12 cellular contexts compared by ENCODE assay signal in genomic region chr10:124738441-124738840, GRCh38. TPM values are rescaled to one million over a fixed set of nuclear protein-coding genes. Genes with fewer than 3 reads are reported as not detected.
DNase-seq lines count a peak whose midpoint lies in the region; ATAC-seq and TF ChIP-seq lines count a peak whose summit lies in the region.
"Had no signal": no experiment of that assay in that cellular context is flagged by ENCODE, and none has a peak within 500 bp of the region (broad histone marks: within the 10 kb centered on the region; RNA-seq: fewer than 3 reads in every experiment).

No MANE protein-coding gene starts in this region.

- in situ Hi-C loops in G401 (cut with HindIII; ENCODE audit: low sequenced_read_pairs) = no loop called here

- no peaks in the 10 kb centered on the region for H3K9me2 ChIP-seq in SU-DHL-6 (replicated peaks; ENCODE audit: insufficient read depth, low read length)

- H2AFZ ChIP-seq in SU-DHL-6 (ENCODE audit: low read depth, low read length, severe bottlenecking) = no peak overlapping the region

- no peak for TF ChIP-seq CTCF in SU-DHL-6 (IDR thresholded peaks at IDR 0.05; ENCODE audit: insufficient read depth, low read length, poor library complexity, severe bottlenecking)
- TF ChIP-seq CTCF in glutamatergic neuron (IDR thresholded peaks at IDR 0.05; ENCODE audit: partially characterized antibody, unreplicated experiment) = no peak

- peak overlapping the region; percentile 91 for H3K4me3 ChIP-seq in SU-DHL-6 (ENCODE audit: insufficient read depth, low read length, poor library complexity, severe bottlenecking)
- H3K4me3 ChIP-seq: K562 had no signal

- H3K4me2 ChIP-seq in SU-DHL-6 (ENCODE audit: low read depth, low read length, poor library complexity, severe bottlenecking) = peak overlapping the region; percentile 95

- peaks cover 40% of the 10 kb centered on the region for H3F3A ChIP-seq in SU-DHL-6 (ENCODE audit: insufficient read depth)

- peaks cover 8% of the 10 kb centered on the region for H3K9me3 Mint-ChIP-seq in glutamatergic neuron (ENCODE audit: unreplicated experiment)
- H3K9me3 Mint-ChIP-seq in stimulated activated memory B cell treated with anti-CD40 and anti-IgM and Interleukin-4, amounts not matched to agents 10 μg/mL and 1 μg/mL and 100 μg/mL, for 72 hours = no peaks in the 10 kb centered on the region

- H3K27me3 ChIP-seq in SU-DHL-6 (ENCODE audit: low read length) = no peaks in the 10 kb centered on the region

- DNase-seq in G401 (ENCODE audit: low spot score) (peak; percentile 89), glutamatergic neuron (no peak), germinal center (ENCODE audit: low spot score) (no peak)
- DNase-seq: anterior cingulate cortex, PC-3, T-helper 2 cell had no signal

- H3K4me3 Mint-ChIP-seq in glutamatergic neuron (ENCODE audit: unreplicated experiment) = peak overlapping the region; percentile 68
- H3K4me3 Mint-ChIP-seq in stimulated activated memory B cell treated with anti-CD40 and anti-IgM and Interleukin-4, amounts not matched to agents 10 μg/mL and 1 μg/mL and 100 μg/mL, for 72 hours = peak overlapping the region; percentile 100

- peaks cover 64% of the 10 kb centered on the region for H3K4me1 Mint-ChIP-seq in glutamatergic neuron (ENCODE audit: low read depth, unreplicated experiment)
- H3K4me1 Mint-ChIP-seq in stimulated activated memory B cell treated with anti-CD40 and anti-IgM and Interleukin-4, amounts not matched to agents 10 μg/mL and 1 μg/mL and 100 μg/mL, for 72 hours = peaks cover 95% of the 10 kb centered on the region

- peaks cover 4% of the 10 kb centered on the region; the same call in 1 of the 2 replicates for H4K20me1 ChIP-seq in SU-DHL-6 (ENCODE audit: low read depth, low read length)

- peak overlapping the region; percentile 97 for H3K27ac ChIP-seq in SU-DHL-6 (ENCODE audit: low read depth, low read length)

- no peak for ATAC-seq in stimulated activated memory B cell treated with anti-CD40 and anti-IgM and Interleukin-4, amounts not matched to agents 10 μg/mL and 1 μg/mL and 100 μg/mL, for 72 hours
- no peak for ATAC-seq in HG02642 (IDR thresholded peaks at IDR 0.05; ENCODE audit: poor library complexity, unreplicated experiment)
- no peak for ATAC-seq in GM18520 (IDR thresholded peaks at IDR 0.05; ENCODE audit: unreplicated experiment)
- ATAC-seq in GM18858 (IDR thresholded peaks at IDR 0.05; ENCODE audit: unreplicated experiment) = no peak
- ATAC-seq: K562, PC-3 had no signal

- H3K27ac Mint-ChIP-seq in glutamatergic neuron (ENCODE audit: unreplicated experiment) = peak overlapping the region; percentile 59
- H3K27ac Mint-ChIP-seq in stimulated activated memory B cell treated with anti-CD40 and anti-IgM and Interleukin-4, amounts not matched to agents 10 μg/mL and 1 μg/mL and 100 μg/mL, for 72 hours = peak overlapping the region; percentile 98

- H3K9ac ChIP-seq in SU-DHL-6 (ENCODE audit: low read length) = peak overlapping the region; percentile 98

- peaks cover 11% of the 10 kb centered on the region for H3K27me3 Mint-ChIP-seq in glutamatergic neuron (ENCODE audit: unreplicated experiment)
- no peaks in the 10 kb centered on the region for H3K27me3 Mint-ChIP-seq in stimulated activated memory B cell treated with anti-CD40 and anti-IgM and Interleukin-4, amounts not matched to agents 10 μg/mL and 1 μg/mL and 100 μg/mL, for 72 hours

- no peaks in the 10 kb centered on the region for H3K36me3 ChIP-seq in SU-DHL-6 (ENCODE audit: low read length)

- no peaks in the 10 kb centered on the region for H3K36me3 Mint-ChIP-seq in glutamatergic neuron (ENCODE audit: unreplicated experiment)
- H3K36me3 Mint-ChIP-seq in stimulated activated memory B cell treated with anti-CD40 and anti-IgM and Interleukin-4, amounts not matched to agents 10 μg/mL and 1 μg/mL and 100 μg/mL, for 72 hours = peaks cover 12% of the 10 kb centered on the region

- no peaks in the 10 kb centered on the region for H3K9me3 ChIP-seq in SU-DHL-6 (ENCODE audit: insufficient read depth, low read length)

- H3K79me2 ChIP-seq in SU-DHL-6 (ENCODE audit: insufficient read depth, low read length) = peaks cover 99% of the 10 kb centered on the region

RNA-seq across cellular contexts. Expression of gene FAM53B, which starts 5.7 kb away (rescaled TPM):
- total RNA-seq in G401 (2014; rRNA removed; shearing (Covaris generic)) = 17.0 and 21.4 TPM in 2 replicates
- 30.5 TPM for total RNA-seq in glutamatergic neuron (ENCODE audit: unreplicated experiment)

RNA-seq across cellular contexts. Expression of gene EEF1AKMT2, which starts 53.2 kb away (rescaled TPM):
- total RNA-seq in G401 (2014; rRNA removed; shearing (Covaris generic)) = 35.6 and 35.8 TPM in 2 replicates
- 18.4 TPM for total RNA-seq in glutamatergic neuron (ENCODE audit: unreplicated experiment)
